8 cellular contexts compared by ENCODE assay signal in the genomic region with DNA sequence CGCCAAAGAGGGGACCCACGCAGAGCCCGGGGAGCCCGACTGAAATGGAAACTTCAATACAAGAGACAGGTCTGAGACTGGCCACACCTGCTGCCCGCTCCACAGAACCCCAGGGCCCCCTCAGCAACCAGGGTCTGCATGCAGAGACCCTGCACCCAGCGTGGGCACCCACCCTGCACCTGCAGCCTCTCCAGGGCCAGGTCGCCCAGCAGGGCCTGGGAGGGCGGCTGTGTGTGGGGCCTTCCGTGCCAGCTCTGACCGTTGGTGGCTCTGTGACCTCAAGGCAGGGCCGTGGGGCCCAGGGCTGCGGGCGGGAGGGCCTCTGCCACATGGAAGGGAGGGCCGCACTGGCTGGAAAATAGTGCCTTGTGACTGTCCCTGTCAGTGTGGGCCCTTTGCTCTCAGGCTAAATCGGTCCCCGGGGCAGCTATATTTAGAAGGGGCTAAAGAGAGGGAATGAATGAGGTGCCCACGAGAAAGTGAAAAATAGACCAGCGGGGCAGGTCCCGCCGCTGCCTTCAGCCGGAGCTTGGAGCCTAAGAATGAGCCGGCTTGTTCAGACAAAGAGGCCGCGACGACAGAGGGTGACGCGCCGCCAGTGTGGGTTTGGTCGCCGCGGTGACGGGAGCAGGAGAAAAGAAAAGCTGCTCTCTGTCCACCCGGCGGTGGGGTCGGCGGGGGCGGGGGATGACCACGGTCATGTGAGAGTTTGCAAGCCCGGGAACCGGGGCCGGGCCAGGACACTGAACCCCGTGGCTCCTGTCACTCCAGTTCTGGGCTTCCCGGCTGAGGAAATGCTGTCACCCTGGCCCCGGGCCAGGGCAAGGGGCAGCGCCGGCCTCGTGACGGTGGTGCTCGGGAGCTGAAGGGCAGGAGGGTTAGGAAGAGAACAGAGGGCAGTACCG.
DNase-seq lines count a peak whose midpoint lies in the region; ATAC-seq, FAIRE-seq and TF ChIP-seq lines count a peak whose summit lies in the region.

No MANE protein-coding gene starts in this region.

- peaks cover 18% of the 10 kb centered on the region for H3K4me1 ChIP-seq in HUES48 (ENCODE audit: control insufficient read depth, insufficient read depth, low read length)

- H3K36me3 ChIP-seq in HUES48 (ENCODE audit: control insufficient read depth, insufficient read depth, low read length), result no peaks in the 10 kb centered on the region

- intact Hi-C loops in sciatic nerve (cut with DNase I), result loop anchor here (5.0 kb wide), 1 partner anchor 64 kb away; no protein-coding TSS in a partner anchor

- peak overlapping the region; percentile 37 for H3K27ac ChIP-seq in HUES48 (ENCODE audit: low read depth, low read length)

- no peak overlapping the region for H3K9ac ChIP-seq in HUES48 (ENCODE audit: low read depth, low read length)

- no peaks in the 10 kb centered on the region for H3K27me3 ChIP-seq in HUES48 (ENCODE audit: control insufficient read depth, insufficient read depth, low read length)

- peak; percentile 85 for DNase-seq in astrocyte of the hippocampus (ENCODE audit: low read depth, low spot score)
- DNase-seq in inferior parietal cortex (ENCODE audit: extremely low spot score), result peak; percentile 58
- DNase-seq in sciatic nerve (ENCODE audit: low spot score), result peak; percentile 93
- no peak for DNase-seq in activated CD4-positive, alpha-beta T cell treated with anti-CD3 and anti-CD28 coated beads for 48 hours
- no peak for DNase-seq in DMS79 (lab: John Stamatoyannopoulos, UW)
- no peak for DNase-seq in GM12891 (ENCODE audit: insufficient read length, low spot score)

- no peaks in the 10 kb centered on the region for H3K9me3 ChIP-seq in HUES48 (ENCODE audit: control insufficient read depth, insufficient read depth, low read length)

- peak; percentile 18 for ATAC-seq in sciatic nerve
- ATAC-seq in HG03520 (IDR thresholded peaks at IDR 0.05; ENCODE audit: unreplicated experiment), result no peak

- no peak for FAIRE-seq in GM12891 (lab: Jason Lieb, UNC)

- no peak overlapping the region for H3K4me3 ChIP-seq in HUES48 (ENCODE audit: low read depth, low read length)

- TF ChIP-seq POLR2A in GM12891 (IDR thresholded peaks at IDR 0.05; ENCODE audit: low read depth, low read length), result no peak

TF ChIP-seq in GM12891, 5 proteins besides CTCF, POLR2A, EP300 and RAD21:
- no peak for TF ChIP-seq SPI1 (IDR thresholded peaks at IDR 0.05; ENCODE audit: low read depth, low read length)
- TF ChIP-seq POU2F2 (IDR thresholded peaks at IDR 0.05; ENCODE audit: low read depth, low read length), result no peak
- TF ChIP-seq POLR2AphosphoS5 (IDR thresholded peaks at IDR 0.05; ENCODE audit: low read depth, low read length), result no peak
- no peak for TF ChIP-seq PAX5 (IDR thresholded peaks at IDR 0.05; ENCODE audit: insufficient read depth, low read length, severe bottlenecking)
- TF ChIP-seq TAF1 (IDR thresholded peaks at IDR 0.05; ENCODE audit: low read depth, low read length), result no peak

Comparison
In these comparisons a context has a peak if more than half of its experiments do, and no peak if none do; other contexts are left out.
1. DNase-seq: peak in astrocyte of the hippocampus (single experiment), inferior parietal cortex (single experiment) and sciatic nerve (single experiment); none in activated CD4-positive, alpha-beta T cell treated with anti-CD3 and anti-CD28 coated beads for 48 hours (single experiment), DMS79 (single experiment) and GM12891 (single experiment).